ENCODE assay signal across 1 cellular context in the genomic region with DNA sequence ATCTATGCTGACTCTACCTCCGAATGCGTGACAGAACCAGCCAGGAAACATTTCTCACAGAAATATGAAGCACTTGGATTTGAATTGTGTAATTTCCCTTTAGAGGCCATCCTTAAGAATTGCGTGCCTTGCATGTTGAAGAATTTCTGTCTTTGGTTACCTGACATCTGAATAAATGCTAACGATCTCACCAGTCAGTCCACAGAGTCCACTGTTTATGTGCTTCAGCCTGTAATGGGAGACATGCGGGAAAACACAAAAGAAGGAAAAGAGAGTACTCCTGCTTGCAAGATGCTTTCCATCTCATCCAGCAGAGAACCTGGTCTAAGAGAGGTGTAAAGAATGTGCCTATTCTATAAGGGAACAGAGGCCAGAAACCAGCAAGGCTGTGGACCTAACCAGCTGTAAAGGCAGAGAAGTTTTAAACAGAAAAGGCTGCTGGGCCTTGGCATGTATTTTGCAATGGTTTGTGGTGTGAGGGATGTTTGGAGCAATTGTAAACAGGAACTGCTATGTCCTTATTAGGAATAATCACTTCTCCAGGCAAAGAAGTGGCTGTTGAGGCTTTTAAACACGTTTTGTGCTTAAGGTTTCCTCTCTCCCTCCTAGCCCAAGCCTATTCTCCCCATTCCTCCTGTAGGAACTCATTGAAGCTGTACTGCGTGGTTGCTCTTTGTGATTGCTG.
TF ChIP-seq lines count a peak whose summit lies in the region.

No MANE protein-coding gene starts in this region.

TF ChIP-seq in GM23338, 12 proteins besides CTCF, POLR2A, EP300 and RAD21 (continued from another document):
- TF ChIP-seq ZNF462 (CRISPR knock-in tag; IDR thresholded peaks at IDR 0.05) (no peak), JUNB (IDR thresholded peaks at IDR 0.05; ENCODE audit: unreplicated experiment) (no peak), EZH2phosphoT487 (IDR thresholded peaks at IDR 0.05; ENCODE audit: unreplicated experiment) (no peak), EZH2 (IDR thresholded peaks at IDR 0.05; ENCODE audit: low read depth, unreplicated experiment) (no peak), ZNF114 (CRISPR knock-in tag; IDR thresholded peaks at IDR 0.05) (no peak), STAT1 (IDR thresholded peaks at IDR 0.05; ENCODE audit: unreplicated experiment) (no peak)
- TF ChIP-seq, protein P1, sequence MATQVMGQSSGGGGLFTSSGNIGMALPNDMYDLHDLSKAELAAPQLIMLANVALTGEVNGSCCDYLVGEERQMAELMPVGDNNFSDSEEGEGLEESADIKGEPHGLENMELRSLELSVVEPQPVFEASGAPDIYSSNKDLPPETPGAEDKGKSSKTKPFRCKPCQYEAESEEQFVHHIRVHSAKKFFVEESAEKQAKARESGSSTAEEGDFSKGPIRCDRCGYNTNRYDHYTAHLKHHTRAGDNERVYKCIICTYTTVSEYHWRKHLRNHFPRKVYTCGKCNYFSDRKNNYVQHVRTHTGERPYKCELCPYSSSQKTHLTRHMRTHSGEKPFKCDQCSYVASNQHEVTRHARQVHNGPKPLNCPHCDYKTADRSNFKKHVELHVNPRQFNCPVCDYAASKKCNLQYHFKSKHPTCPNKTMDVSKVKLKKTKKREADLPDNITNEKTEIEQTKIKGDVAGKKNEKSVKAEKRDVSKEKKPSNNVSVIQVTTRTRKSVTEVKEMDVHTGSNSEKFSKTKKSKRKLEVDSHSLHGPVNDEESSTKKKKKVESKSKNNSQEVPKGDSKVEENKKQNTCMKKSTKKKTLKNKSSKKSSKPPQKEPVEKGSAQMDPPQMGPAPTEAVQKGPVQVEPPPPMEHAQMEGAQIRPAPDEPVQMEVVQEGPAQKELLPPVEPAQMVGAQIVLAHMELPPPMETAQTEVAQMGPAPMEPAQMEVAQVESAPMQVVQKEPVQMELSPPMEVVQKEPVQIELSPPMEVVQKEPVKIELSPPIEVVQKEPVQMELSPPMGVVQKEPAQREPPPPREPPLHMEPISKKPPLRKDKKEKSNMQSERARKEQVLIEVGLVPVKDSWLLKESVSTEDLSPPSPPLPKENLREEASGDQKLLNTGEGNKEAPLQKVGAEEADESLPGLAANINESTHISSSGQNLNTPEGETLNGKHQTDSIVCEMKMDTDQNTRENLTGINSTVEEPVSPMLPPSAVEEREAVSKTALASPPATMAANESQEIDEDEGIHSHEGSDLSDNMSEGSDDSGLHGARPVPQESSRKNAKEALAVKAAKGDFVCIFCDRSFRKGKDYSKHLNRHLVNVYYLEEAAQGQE (IDR thresholded peaks at IDR 0.05; ENCODE audit: unreplicated experiment), result no peak
